In the genomic region with DNA sequence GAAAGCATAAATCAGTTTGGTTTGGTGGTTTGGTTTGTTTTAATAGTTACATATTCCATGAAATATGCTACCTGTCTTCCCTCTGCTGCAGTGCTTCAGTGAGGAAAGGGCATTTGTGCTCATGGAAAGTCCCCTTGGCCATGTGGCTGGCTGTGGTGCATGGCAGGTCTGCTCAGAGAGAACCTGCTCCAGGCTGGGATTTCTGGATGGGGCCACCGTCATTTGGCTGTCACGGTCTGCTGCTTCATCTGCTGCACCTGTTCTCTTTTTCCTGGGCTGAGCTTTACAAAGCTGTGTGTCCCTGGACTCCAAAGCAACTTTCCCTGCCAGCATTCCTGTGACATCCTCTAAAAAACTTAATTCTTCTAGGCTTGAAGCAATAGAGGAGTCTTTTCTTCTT, we compare ENCODE assay signal across 15 cellular contexts. TPM values are rescaled to one million over a fixed set of nuclear protein-coding genes. Genes with fewer than 3 reads are reported as not detected.
DNase-seq lines count a peak whose midpoint lies in the region; ATAC-seq and TF ChIP-seq lines count a peak whose summit lies in the region.
"Had no signal": no experiment of that assay in that cellular context is flagged by ENCODE, and none has a peak within 500 bp of the region (broad histone marks: within the 10 kb centered on the region; RNA-seq: fewer than 3 reads in every experiment).

No MANE protein-coding gene starts in this region.

- no peak overlapping the region for H3K4me3 Mint-ChIP-seq in glutamatergic neuron (ENCODE audit: unreplicated experiment)
- no peak overlapping the region for H3K4me3 Mint-ChIP-seq in activated naive CD8-positive, alpha-beta T cell treated with anti-CD3 and anti-CD28 coated beads, Interleukin-2, amount 50 U/mL, for 24 hours

- no peaks in the 10 kb centered on the region for H3K9me3 ChIP-seq in effector memory CD4-positive, alpha-beta T cell (ENCODE audit: control insufficient read depth, low read length)

- no peaks in the 10 kb centered on the region for H3K27me3 Mint-ChIP-seq in glutamatergic neuron (ENCODE audit: unreplicated experiment)
- peaks cover 22% of the 10 kb centered on the region for H3K27me3 Mint-ChIP-seq in activated naive CD8-positive, alpha-beta T cell treated with anti-CD3 and anti-CD28 coated beads, Interleukin-2, amount 50 U/mL, for 24 hours

- H3K4me1 ChIP-seq in effector memory CD4-positive, alpha-beta T cell (ENCODE audit: control insufficient read depth, insufficient read depth, low read length, poor library complexity, severe bottlenecking), result no peaks in the 10 kb centered on the region

- no peak overlapping the region for H3K4me3 ChIP-seq in effector memory CD4-positive, alpha-beta T cell (ENCODE audit: insufficient read depth, low read depth, low read length, poor library complexity, severe bottlenecking)

- no peaks in the 10 kb centered on the region for H3K9me3 Mint-ChIP-seq in glutamatergic neuron (ENCODE audit: unreplicated experiment)
- no peaks in the 10 kb centered on the region for H3K9me3 Mint-ChIP-seq in activated naive CD8-positive, alpha-beta T cell treated with anti-CD3 and anti-CD28 coated beads, Interleukin-2, amount 50 U/mL, for 24 hours

- DNase-seq in DMS53 (lab: John Stamatoyannopoulos, UW) (peak; percentile 96), NCI-H2171 (lab: John Stamatoyannopoulos, UW) (peak; percentile 72), glutamatergic neuron (peak; percentile 28)
- no peak for DNase-seq in stimulated activated CD4-positive, alpha-beta T cell treated with anti-CD3 and anti-CD28 coated beads, Interleukin-1b, Interleukin-23, amount 100 ng/mL, for 48 hours
- no peak for DNase-seq in activated naive CD8-positive, alpha-beta T cell treated with anti-CD3 and anti-CD28 coated beads, Interleukin-2, amount 50 U/mL, for 24 hours
- no peak for DNase-seq in effector memory CD4-positive, alpha-beta T cell
- DNase-seq: activated CD4-positive, alpha-beta T cell treated with anti-CD3 and anti-CD28 coated beads for 1 hour; activated gamma-delta T cell treated with Interleukin-2 at 50 U/mL for 16 hours; H7; left cardiac atrium; MM.1S; occipital lobe; stimulated activated CD4-positive, alpha-beta T cell treated with anti-CD3 and anti-CD28 coated beads, Interleukin-2, amount 100 ng/mL, for 24 hours had no signal

- no peaks in the 10 kb centered on the region for H3K27me3 ChIP-seq in effector memory CD4-positive, alpha-beta T cell (replicated peaks; ENCODE audit: control insufficient read depth, insufficient read depth, low read length, poor library complexity, severe bottlenecking)

- H3K27ac ChIP-seq in effector memory CD4-positive, alpha-beta T cell (ENCODE audit: insufficient read depth, low read length, poor library complexity, severe bottlenecking), result no peak overlapping the region

- H3K27ac Mint-ChIP-seq in glutamatergic neuron (ENCODE audit: unreplicated experiment), result peak overlapping the region; percentile 3
- H3K27ac Mint-ChIP-seq in activated naive CD8-positive, alpha-beta T cell treated with anti-CD3 and anti-CD28 coated beads, Interleukin-2, amount 50 U/mL, for 24 hours, result no peak overlapping the region

- no peaks in the 10 kb centered on the region for H3K36me3 Mint-ChIP-seq in glutamatergic neuron (ENCODE audit: unreplicated experiment)
- no peaks in the 10 kb centered on the region for H3K36me3 Mint-ChIP-seq in activated naive CD8-positive, alpha-beta T cell treated with anti-CD3 and anti-CD28 coated beads, Interleukin-2, amount 50 U/mL, for 24 hours (ENCODE audit: low read depth)

- H3K4me1 Mint-ChIP-seq in glutamatergic neuron (ENCODE audit: low read depth, unreplicated experiment), result peaks cover 34% of the 10 kb centered on the region
- peaks cover 10% of the 10 kb centered on the region for H3K4me1 Mint-ChIP-seq in activated naive CD8-positive, alpha-beta T cell treated with anti-CD3 and anti-CD28 coated beads, Interleukin-2, amount 50 U/mL, for 24 hours

- no peaks in the 10 kb centered on the region for H3K36me3 ChIP-seq in effector memory CD4-positive, alpha-beta T cell (ENCODE audit: control insufficient read depth, insufficient read depth, low read length)

- TF ChIP-seq CTCF in glutamatergic neuron (IDR thresholded peaks at IDR 0.05; ENCODE audit: partially characterized antibody, unreplicated experiment), result no peak

- ATAC-seq in HG02610 (IDR thresholded peaks at IDR 0.05; ENCODE audit: unreplicated experiment) (peak; percentile 68), HG03175 (IDR thresholded peaks at IDR 0.05; ENCODE audit: unreplicated experiment) (no peak)
- ATAC-seq in activated naive CD8-positive, alpha-beta T cell treated with anti-CD3 and anti-CD28 coated beads, Interleukin-2, amount 50 U/mL, for 24 hours, result no peak
- ATAC-seq: left cardiac atrium had no signal

RNA-seq across cellular contexts. Expression of a gene that starts 8.9 kb away (rescaled TPM):
- total RNA-seq in glutamatergic neuron (ENCODE audit: unreplicated experiment), result 96.5 TPM

Comparison
In these comparisons a context has a peak if more than half of its experiments do, and no peak if none do; other contexts are left out.
1. DNase-seq: peak in DMS53 (single experiment), NCI-H2171 (single experiment) and glutamatergic neuron (single experiment); none in stimulated activated CD4-positive, alpha-beta T cell treated with anti-CD3 and anti-CD28 coated beads, Interleukin-1b, Interleukin-23, amount 100 ng/mL, for 48 hours (single experiment), activated naive CD8-positive, alpha-beta T cell treated with anti-CD3 and anti-CD28 coated beads, Interleukin-2, amount 50 U/mL, for 24 hours (single experiment) and effector memory CD4-positive, alpha-beta T cell (0 of 3).